Comparison of ENCODE assay signal across 8 cellular contexts in genomic region chr1:28369518-28370219, GRCh38. TPM values are rescaled to one million over a fixed set of nuclear protein-coding genes. Genes with fewer than 3 reads are reported as not detected.
DNase-seq lines count a peak whose midpoint lies in the region; FAIRE-seq and TF ChIP-seq lines count a peak whose summit lies in the region.

Gene PHACTR4, plus strand, starts transcription at chr1:28369740. Its CDS starts 37,708 bp downstream, at chr1:28407448.

- H3K4me3 ChIP-seq in MG63 (peak within 1 kb of the TSS; percentile 76), SJCRH30 (peak within 1 kb of the TSS; percentile 75), foreskin fibroblast (ENCODE audit: low read depth in 1 of 2, low read length in 2 of 2) (peak within 1 kb of the TSS; percentile 88 to 97), stomach (peak within 1 kb of the TSS; percentile 70 to 92 (median 78))

- intact Hi-C loops in stomach (cut with DNase I; ENCODE audit: low total_unique reads): loop anchor here (10.0 kb wide), 1 partner anchor 135 kb away; the partner anchor contains the start of gene RCC1

- H3K36me3 ChIP-seq in MG63 (peaks cover 6% of the 10 kb centered on the region; the same call in 1 of the 2 replicates), SJCRH30 (peaks cover 3% of the 10 kb centered on the region; the same call in 1 of the 2 replicates), stomach (no peaks in the 10 kb centered on the region)

- H3K27ac Mint-ChIP-seq in neural crest cell (ENCODE audit: unreplicated experiment): peak within 1 kb of the TSS; percentile 99

- H3K4me1 Mint-ChIP-seq in neural crest cell: peaks cover 32% of the 10 kb centered on the region

- 0 out of 2 replicates have a peak, but pooled peaks cover 3% of the 10 kb centered on the region for H3K4me1 ChIP-seq in SJCRH30
- H3K4me1 ChIP-seq in stomach: peaks cover 15 to 64% (median 42%) of the 10 kb centered on the region in 4 donors

- H3K27me3 Mint-ChIP-seq in neural crest cell (ENCODE audit: low read depth): no peaks in the 10 kb centered on the region

- 0% methylated on average over 13 to 60 of the region's 60 CpGs for WGBS in stomach, 5 donors

- no peak for TF ChIP-seq EP300 in stomach (IDR thresholded peaks at IDR 0.05)

- no peaks in the 10 kb centered on the region for H3K27me3 ChIP-seq in MG63
- no peaks in the 10 kb centered on the region for H3K27me3 ChIP-seq in SJCRH30
- no peaks in the 10 kb centered on the region for H3K27me3 ChIP-seq in stomach

- H3K9me3 Mint-ChIP-seq in neural crest cell: no peaks in the 10 kb centered on the region

- peaks cover 6% of the 10 kb centered on the region for H3K36me3 Mint-ChIP-seq in neural crest cell (ENCODE audit: low read depth)

- DNase-seq in ELF-1 (ENCODE audit: low read depth, low spot score): peak; percentile 97
- peak; percentile 81 for DNase-seq in H54 (ENCODE audit: insufficient read length, low spot score)
- DNase-seq in MG63: peak; percentile 97
- DNase-seq in SJCRH30: peak; percentile 98 to 99
- DNase-seq in activated gamma-delta T cell treated with Interleukin-2 at 50 U/mL for 16 hours: peak; percentile 74
- DNase-seq in foreskin fibroblast: peak; percentile 88 to 96
- DNase-seq in neural crest cell (ENCODE audit: low read depth, low spot score): peak; percentile 87
- peak; percentile 94 for DNase-seq in stomach

- H3K27ac ChIP-seq in SJCRH30 (peak within 1 kb of the TSS; percentile 84), stomach (peak within 1 kb of the TSS; percentile 91 to 97 (median 97))

- peak within 1 kb of the TSS; percentile 99 for H3K4me3 Mint-ChIP-seq in neural crest cell

- peak; percentile 86 for FAIRE-seq in H54 (lab: Jason Lieb, UNC)

- TF ChIP-seq POLR2A in H54 (IDR thresholded peaks at IDR 0.05; ENCODE audit: low read depth, low read length): peak; percentile 61
- TF ChIP-seq POLR2A in stomach (IDR thresholded peaks at IDR 0.05): peak in 1 of 4 donors; percentile 47

- TF ChIP-seq CTCF in foreskin fibroblast (IDR thresholded peaks at IDR 0.05; ENCODE audit: low read depth, low read length): no peak
- no peak for TF ChIP-seq CTCF in neural crest cell (conservative IDR thresholded peaks at IDR 0.05)
- peak in 1 of 7 experiments; percentile 13 for TF ChIP-seq CTCF in stomach (IDR thresholded peaks at IDR 0.05)

- H3K9me3 ChIP-seq in MG63 (no peaks in the 10 kb centered on the region), SJCRH30 (replicated peaks) (no peaks in the 10 kb centered on the region), stomach (no peaks in the 10 kb centered on the region)

RNA-seq across cellular contexts. Expression of gene PHACTR4, which starts in this region (rescaled TPM):
- 0.07 and 6.9 TPM in 2 replicates for total RNA-seq in MG63 (2014; rRNA removed; shearing (Covaris generic); ENCODE audit: low replicate concordance)
- total RNA-seq in SJCRH30 (2014; rRNA removed; shearing (Covaris generic)): 30.6 and 38.2 TPM in 2 replicates
- total RNA-seq in neural crest cell (79.1 and 80.8 TPM in 2 replicates), stomach (10 to 100 TPM; 20.4 to 40.0 (median 25.0) TPM)
- polyA plus RNA-seq in stomach: 10 to 100 TPM; 14.1 to 15.1 (median 14.5) TPM

Comparison
In these comparisons a context has a peak if more than half of its experiments do, and no peak if none do; other contexts are left out.
1. Peak in every context shown above with its lines: DNase-seq, H3K4me3 ChIP-seq and H3K27ac ChIP-seq.